Comparison of ENCODE assay signal across 23 cellular contexts in the genomic region with DNA sequence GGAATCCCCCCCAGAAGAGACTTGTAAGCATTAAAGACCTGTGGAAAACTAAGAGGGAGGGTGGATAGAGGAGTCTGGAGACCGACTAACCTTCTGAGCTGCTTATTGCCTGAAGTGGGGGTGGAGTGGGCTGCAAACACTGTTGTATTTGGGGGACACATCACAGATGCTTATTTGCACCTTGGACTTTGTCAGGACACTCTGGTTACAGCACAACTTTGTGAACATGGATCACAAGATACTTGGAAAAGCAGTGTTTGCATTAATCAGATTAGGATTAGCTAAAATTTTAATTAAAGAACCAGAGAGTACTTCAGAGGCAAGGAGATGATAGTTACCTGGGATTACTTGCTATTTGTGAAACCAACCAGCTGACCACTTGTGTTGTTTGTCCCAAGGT. TPM values are rescaled to one million over a fixed set of nuclear protein-coding genes. Genes with fewer than 3 reads are reported as not detected.
"Had no signal": no experiment of that assay in that cellular context is flagged by ENCODE, and none has a peak within 500 bp of the region (broad histone marks: within the 10 kb centered on the region; RNA-seq: fewer than 3 reads in every experiment).

No MANE protein-coding gene starts in this region.

- H3K9me3 ChIP-seq: ascending aorta, right atrium auricular region, upper lobe of left lung had no signal

- H3K4me1 ChIP-seq: right atrium auricular region had no signal

- H3K4me3 Mint-ChIP-seq: activated CD4-positive, alpha-beta T cell treated with anti-CD3 and anti-CD28 coated beads, Interleukin-2, amount 10 ng/mL, durations not matched to agents 7 days and 5 days; activated naive CD4-positive, alpha-beta T cell treated with anti-CD3 and anti-CD28 coated beads, Interleukin-2, amount 10 ng/mL, durations not matched to agents 7 days and 5 days; naive thymus-derived CD4-positive, alpha-beta T cell; stimulated activated naive CD8-positive, alpha-beta T cell treated with anti-CD3 and anti-CD28 coated beads, Interleukin-15, Interleukin-2, amounts not matched to agents 100 ng/mL and 50 ng/mL, for 24 hours had no signal

- H3K27me3 ChIP-seq: ascending aorta, right atrium auricular region, upper lobe of left lung had no signal

- DNase-seq: activated CD4-positive, alpha-beta T cell treated with anti-CD3 and anti-CD28 coated beads, Interleukin-2, amount 10 ng/mL, durations not matched to agents 7 days and 5 days; activated CD4-positive, CD25-positive, alpha-beta regulatory T cell; activated CD8-positive, alpha-beta memory T cell treated with anti-CD3 and anti-CD28 coated beads for 24 hours; activated naive CD4-positive, alpha-beta T cell treated with anti-CD3 and anti-CD28 coated beads, Interleukin-2, amount 10 ng/mL, durations not matched to agents 7 days and 5 days; dermis blood vessel endothelial cell; foreskin melanocyte; head of caudate nucleus; naive thymus-derived CD4-positive, alpha-beta T cell; occipital lobe; small intestine; stimulated activated CD4-positive, alpha-beta T cell treated with anti-CD3 and anti-CD28 coated beads, Interleukin-4, amount 100 ng/mL, for 4 hours; stimulated activated CD8-positive, alpha-beta memory T cell treated with anti-CD3 and anti-CD28 coated beads, Interleukin-4, amount 100 ng/mL, for 48 hours; SW 1271; upper lobe of left lung had no signal

- H3K36me3 ChIP-seq: ascending aorta, right atrium auricular region, upper lobe of left lung had no signal

- H3K9me3 Mint-ChIP-seq: activated CD4-positive, alpha-beta T cell treated with anti-CD3 and anti-CD28 coated beads, Interleukin-2, amount 10 ng/mL, durations not matched to agents 7 days and 5 days; activated naive CD4-positive, alpha-beta T cell treated with anti-CD3 and anti-CD28 coated beads, Interleukin-2, amount 10 ng/mL, durations not matched to agents 7 days and 5 days; stimulated activated naive CD8-positive, alpha-beta T cell treated with anti-CD3 and anti-CD28 coated beads, Interleukin-15, Interleukin-2, amounts not matched to agents 100 ng/mL and 50 ng/mL, for 24 hours had no signal

- ATAC-seq: naive thymus-derived CD4-positive, alpha-beta T cell had no signal

- H3K4me3 ChIP-seq: ascending aorta, right atrium auricular region, upper lobe of left lung had no signal

- FAIRE-seq: bronchial epithelial cell, small intestine, TTC549 had no signal

- H3K36me3 Mint-ChIP-seq: activated naive CD4-positive, alpha-beta T cell treated with anti-CD3 and anti-CD28 coated beads, Interleukin-2, amount 10 ng/mL, durations not matched to agents 7 days and 5 days; naive thymus-derived CD4-positive, alpha-beta T cell had no signal

- H3K27ac ChIP-seq: epithelial cell of prostate, right atrium auricular region had no signal

- H3K27ac Mint-ChIP-seq: activated CD4-positive, alpha-beta T cell treated with anti-CD3 and anti-CD28 coated beads, Interleukin-2, amount 10 ng/mL, durations not matched to agents 7 days and 5 days; activated naive CD4-positive, alpha-beta T cell treated with anti-CD3 and anti-CD28 coated beads, Interleukin-2, amount 10 ng/mL, durations not matched to agents 7 days and 5 days; naive thymus-derived CD4-positive, alpha-beta T cell; progenitor cell of endocrine pancreas; stimulated activated naive CD8-positive, alpha-beta T cell treated with anti-CD3 and anti-CD28 coated beads, Interleukin-15, Interleukin-2, amounts not matched to agents 100 ng/mL and 50 ng/mL, for 24 hours had no signal

- H3K27me3 Mint-ChIP-seq: activated naive CD4-positive, alpha-beta T cell treated with anti-CD3 and anti-CD28 coated beads, Interleukin-2, amount 10 ng/mL, durations not matched to agents 7 days and 5 days; naive thymus-derived CD4-positive, alpha-beta T cell; progenitor cell of endocrine pancreas; stimulated activated naive CD8-positive, alpha-beta T cell treated with anti-CD3 and anti-CD28 coated beads, Interleukin-15, Interleukin-2, amounts not matched to agents 100 ng/mL and 50 ng/mL, for 24 hours had no signal

RNA-seq across cellular contexts. Expression of a gene that starts 30.9 kb away (rescaled TPM):
- total RNA-seq: activated CD4-positive, alpha-beta T cell treated with anti-CD3 and anti-CD28 coated beads, Interleukin-2, amount 10 ng/mL, durations not matched to agents 7 days and 5 days; ascending aorta; bronchial epithelial cell; chondrocyte; naive thymus-derived CD4-positive, alpha-beta T cell; progenitor cell of endocrine pancreas; right atrium auricular region; T-helper 2 cell treated with Interferon-gamma antibody and Interleukin-4, amounts not matched to agents 100 ng/mL and 5 ng/mL, for 36 hours had no signal
- polyA plus RNA-seq: naive thymus-derived CD4-positive, alpha-beta T cell had no signal
